14 cellular contexts compared by ENCODE assay signal in the genomic region with DNA sequence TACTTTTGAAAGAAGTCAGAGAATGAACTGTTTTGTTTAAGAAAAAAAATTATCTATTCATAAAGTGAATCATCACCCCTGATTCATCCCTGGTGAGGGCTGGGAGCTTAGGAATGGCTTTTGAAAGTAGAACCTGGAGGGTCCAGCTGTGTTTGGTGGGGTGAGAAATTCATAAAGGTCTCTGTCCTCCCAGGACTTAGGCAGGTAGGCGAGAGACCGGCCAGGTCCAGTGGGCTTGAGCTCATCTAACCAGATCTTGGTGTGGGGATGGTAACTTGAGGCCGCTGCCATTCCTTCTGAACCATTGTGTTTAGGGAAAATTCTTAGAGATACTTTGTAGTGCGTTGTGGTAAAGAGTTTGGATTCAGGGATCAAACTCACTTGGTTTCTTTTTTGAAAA.
DNase-seq lines count a peak whose midpoint lies in the region; ATAC-seq and TF ChIP-seq lines count a peak whose summit lies in the region.
"Had no signal": no experiment of that assay in that cellular context is flagged by ENCODE, and none has a peak within 500 bp of the region (broad histone marks: within the 10 kb centered on the region; RNA-seq: fewer than 3 reads in every experiment).

No MANE protein-coding gene starts in this region.

- ATAC-seq in activated CD8-positive, alpha-beta memory T cell treated with anti-CD3 and anti-CD28 coated beads, Interleukin-2, amount 10 ng/mL, durations not matched to agents 7 days and 5 days = no peak
- peak; percentile 43 for ATAC-seq in foreskin keratinocyte
- ATAC-seq in activated T-cell treated with anti-CD3 and anti-CD28 coated beads, Interleukin-2, amount 50 U/mL, for 4 hours = no peak
- ATAC-seq: HCT116 had no signal

- intact Hi-C loops in vagina (cut with DNase I) = no loop called here

- H3K27me3 ChIP-seq in brain microvascular endothelial cell (replicated peaks) (no peaks in the 10 kb centered on the region), foreskin keratinocyte (no peaks in the 10 kb centered on the region), vagina (no peaks in the 10 kb centered on the region), Peyer's patch (no peaks in the 10 kb centered on the region)
- H3K27me3 ChIP-seq: BLaER1 treated with 17β-estradiol and CSF1 and Interleukin-3, amounts not matched to agents 10 nM and 100 nM had no signal

- H3K36me3 ChIP-seq in brain microvascular endothelial cell (replicated peaks) (no peaks in the 10 kb centered on the region), vagina (no peaks in the 10 kb centered on the region), Peyer's patch (no peaks in the 10 kb centered on the region)

- H3K27ac ChIP-seq in brain microvascular endothelial cell (no peak overlapping the region), foreskin keratinocyte (no peak overlapping the region), vagina (no peak overlapping the region), Peyer's patch (no peak overlapping the region)
- H3K27ac ChIP-seq: BLaER1 treated with 17β-estradiol and CSF1 and Interleukin-3, amounts not matched to agents 10 nM and 100 nM had no signal

- no peaks in the 10 kb centered on the region for H3K4me1 Mint-ChIP-seq in activated CD8-positive, alpha-beta memory T cell treated with anti-CD3 and anti-CD28 coated beads, Interleukin-2, amount 10 ng/mL, durations not matched to agents 7 days and 5 days
- H3K4me1 Mint-ChIP-seq in activated T-cell treated with anti-CD3 and anti-CD28 coated beads, Interleukin-2, amount 50 U/mL, for 4 hours (ENCODE audit: low read depth) = no peaks in the 10 kb centered on the region
- H3K4me1 Mint-ChIP-seq: CD4-positive, CD25-positive, alpha-beta regulatory T cell had no signal

- H3K27me3 Mint-ChIP-seq in activated CD8-positive, alpha-beta memory T cell treated with anti-CD3 and anti-CD28 coated beads, Interleukin-2, amount 10 ng/mL, durations not matched to agents 7 days and 5 days = no peaks in the 10 kb centered on the region
- H3K27me3 Mint-ChIP-seq in activated T-cell treated with anti-CD3 and anti-CD28 coated beads, Interleukin-2, amount 50 U/mL, for 4 hours (ENCODE audit: low read depth) = no peaks in the 10 kb centered on the region
- H3K27me3 Mint-ChIP-seq: CD4-positive, CD25-positive, alpha-beta regulatory T cell had no signal

- no peak overlapping the region for H3K4me3 Mint-ChIP-seq in activated CD8-positive, alpha-beta memory T cell treated with anti-CD3 and anti-CD28 coated beads, Interleukin-2, amount 10 ng/mL, durations not matched to agents 7 days and 5 days
- no peak overlapping the region for H3K4me3 Mint-ChIP-seq in activated T-cell treated with anti-CD3 and anti-CD28 coated beads, Interleukin-2, amount 50 U/mL, for 4 hours
- H3K4me3 Mint-ChIP-seq: CD4-positive, CD25-positive, alpha-beta regulatory T cell had no signal

- H3K9me3 Mint-ChIP-seq in activated CD8-positive, alpha-beta memory T cell treated with anti-CD3 and anti-CD28 coated beads, Interleukin-2, amount 10 ng/mL, durations not matched to agents 7 days and 5 days (ENCODE audit: low read depth) = peaks cover 2% of the 10 kb centered on the region
- no peaks in the 10 kb centered on the region for H3K9me3 Mint-ChIP-seq in activated T-cell treated with anti-CD3 and anti-CD28 coated beads, Interleukin-2, amount 50 U/mL, for 4 hours

- in situ Hi-C loops in brain microvascular endothelial cell (cut with HindIII; ENCODE audit: low pct_ligation_motif_present, low sequenced_read_pairs) = no loop called here

- no peak for TF ChIP-seq POLR2A in vagina (IDR thresholded peaks at IDR 0.05)
- TF ChIP-seq POLR2A in Peyer's patch (IDR thresholded peaks at IDR 0.05) = no peak

- H3K4me3 ChIP-seq in brain microvascular endothelial cell (ENCODE audit: low read depth, low read length) = no peak overlapping the region
- no peak overlapping the region for H3K4me3 ChIP-seq in vagina
- no peak overlapping the region for H3K4me3 ChIP-seq in Peyer's patch
- H3K4me3 ChIP-seq: BLaER1 treated with 17β-estradiol and CSF1 and Interleukin-3, amounts not matched to agents 10 nM and 100 nM had no signal

- H3K27ac Mint-ChIP-seq in activated CD8-positive, alpha-beta memory T cell treated with anti-CD3 and anti-CD28 coated beads, Interleukin-2, amount 10 ng/mL, durations not matched to agents 7 days and 5 days = no peak overlapping the region
- H3K27ac Mint-ChIP-seq: CD4-positive, CD25-positive, alpha-beta regulatory T cell had no signal

- DNase-seq in activated CD8-positive, alpha-beta memory T cell treated with anti-CD3 and anti-CD28 coated beads, Interleukin-2, amount 50 U/mL, for 48 hours = peak; percentile 17
- DNase-seq in activated CD8-positive, alpha-beta memory T cell treated with anti-CD3 and anti-CD28 coated beads, Interleukin-2, amount 10 ng/mL, durations not matched to agents 7 days and 5 days = no peak
- DNase-seq in brain microvascular endothelial cell (peak; percentile 9), foreskin keratinocyte (no peak), vagina (ENCODE audit: extremely low spot score in 2 of 2) (peak; percentile 6 to 13), Peyer's patch (no peak)
- no peak for DNase-seq in activated T-cell treated with anti-CD3 and anti-CD28 coated beads, Interleukin-2, amount 50 U/mL, for 4 hours
- DNase-seq in activated CD4-positive, alpha-beta T cell treated with anti-CD3 and anti-CD28 coated beads for 48 hours = no peak
- DNase-seq: 8988T; CD4-positive, CD25-positive, alpha-beta regulatory T cell; DMS79; GF-D8 had no signal

- CTCF ChIA-PET in activated CD8-positive, alpha-beta memory T cell treated with anti-CD3 and anti-CD28 coated beads, Interleukin-2, amount 10 ng/mL, durations not matched to agents 7 days and 5 days (lab: Charles Lee) = no interaction called here

- H3K36me3 Mint-ChIP-seq in activated CD8-positive, alpha-beta memory T cell treated with anti-CD3 and anti-CD28 coated beads, Interleukin-2, amount 10 ng/mL, durations not matched to agents 7 days and 5 days = no peaks in the 10 kb centered on the region
- peaks cover 3% of the 10 kb centered on the region for H3K36me3 Mint-ChIP-seq in activated T-cell treated with anti-CD3 and anti-CD28 coated beads, Interleukin-2, amount 50 U/mL, for 4 hours (ENCODE audit: insufficient read depth)

- H3K9me3 ChIP-seq in vagina (no peaks in the 10 kb centered on the region), Peyer's patch (no peaks in the 10 kb centered on the region)

- no peaks in the 10 kb centered on the region for H3K4me1 ChIP-seq in foreskin keratinocyte
- no peaks in the 10 kb centered on the region for H3K4me1 ChIP-seq in vagina
- H3K4me1 ChIP-seq in Peyer's patch = no peaks in the 10 kb centered on the region
- H3K4me1 ChIP-seq: BLaER1 treated with 17β-estradiol and CSF1 and Interleukin-3, amounts not matched to agents 10 nM and 100 nM had no signal

- TF ChIP-seq CTCF in brain microvascular endothelial cell (IDR thresholded peaks at IDR 0.05; ENCODE audit: low read depth, low read length, missing control alignments) = no peak
- no peak for TF ChIP-seq CTCF in foreskin keratinocyte (conservative IDR thresholded peaks at IDR 0.05)
- TF ChIP-seq CTCF in vagina (IDR thresholded peaks at IDR 0.05) = no peak
- no peak for TF ChIP-seq CTCF in Peyer's patch (IDR thresholded peaks at IDR 0.05)

Comparison
In these comparisons a context has a peak if more than half of its experiments do, and no peak if none do; other contexts are left out.
1. DNase-seq: peak in activated CD8-positive, alpha-beta memory T cell treated with anti-CD3 and anti-CD28 coated beads, Interleukin-2, amount 50 U/mL, for 48 hours (single experiment), brain microvascular endothelial cell (single experiment) and vagina (2 of 2); none in activated CD8-positive, alpha-beta memory T cell treated with anti-CD3 and anti-CD28 coated beads, Interleukin-2, amount 10 ng/mL, durations not matched to agents 7 days and 5 days (single experiment), foreskin keratinocyte (0 of 2), activated T-cell treated with anti-CD3 and anti-CD28 coated beads, Interleukin-2, amount 50 U/mL, for 4 hours (single experiment), activated CD4-positive, alpha-beta T cell treated with anti-CD3 and anti-CD28 coated beads for 48 hours (single experiment) and Peyer's patch (0 of 3).